Comparison of ENCODE assay signal across 11 cellular contexts in the genomic region with DNA sequence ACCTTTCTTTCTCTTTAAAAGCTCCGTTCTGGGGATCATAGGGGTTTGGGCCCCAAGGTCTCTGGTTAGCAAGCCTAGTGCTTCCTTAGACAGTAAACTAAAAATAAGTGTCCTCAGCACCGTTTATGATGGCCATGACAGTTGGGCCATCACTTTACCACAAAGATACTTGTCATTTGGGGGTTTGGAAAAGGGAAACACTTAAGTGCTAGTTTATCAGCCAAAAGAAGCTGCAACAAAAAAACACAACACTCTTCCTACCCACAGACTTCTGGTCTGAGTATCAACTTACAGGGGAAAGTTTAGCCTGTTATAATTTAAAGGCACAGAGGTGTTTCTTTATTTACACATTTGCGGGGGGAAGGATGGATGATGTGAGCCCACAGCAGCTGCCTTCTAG.
DNase-seq lines count a peak whose midpoint lies in the region; ATAC-seq, FAIRE-seq and TF ChIP-seq lines count a peak whose summit lies in the region.
"Had no signal": no experiment of that assay in that cellular context is flagged by ENCODE, and none has a peak within 500 bp of the region (broad histone marks: within the 10 kb centered on the region; RNA-seq: fewer than 3 reads in every experiment).

No MANE protein-coding gene starts in this region.

- peak overlapping the region; percentile 12 to 76 (median 37) for H3K4me3 Mint-ChIP-seq in CD8-positive, alpha-beta memory T cell
- H3K4me3 Mint-ChIP-seq in immature natural killer cell (peak overlapping the region; percentile 77 to 84 (median 79)), type B pancreatic cell (no peak overlapping the region)

- no peaks in the 10 kb centered on the region for H3F3A ChIP-seq in PC-3 (ENCODE audit: low read length, unreplicated experiment)

- no peaks in the 10 kb centered on the region for H3K9me3 ChIP-seq in CD8-positive, alpha-beta memory T cell (ENCODE audit: low read length)
- H3K9me3 ChIP-seq in PC-3 (ENCODE audit: low read length): no peaks in the 10 kb centered on the region
- H3K9me3 ChIP-seq: upper lobe of right lung had no signal

- peak; percentile 25 for ATAC-seq in HG02571 (IDR thresholded peaks at IDR 0.05; ENCODE audit: unreplicated experiment)
- ATAC-seq in PC-3: no peak
- ATAC-seq: upper lobe of right lung had no signal

- no peak for DNase-seq in CD8-positive, alpha-beta memory T cell
- DNase-seq in PC-3 (no peak), immature natural killer cell (peak; percentile 68 to 74 (median 71)), type B pancreatic cell (ENCODE audit: extremely low spot score, unreplicated experiment) (no peak), NCI-H774 (lab: John Stamatoyannopoulos, UW) (no peak), RCC 7860 (ENCODE audit: low spot score) (no peak), GM19240 (ENCODE audit: insufficient read length, low spot score) (no peak)
- DNase-seq: upper lobe of right lung, WERI-Rb-1 had no signal

- H3K27ac Mint-ChIP-seq in CD8-positive, alpha-beta memory T cell: peak overlapping the region; percentile 52 to 100 (median 92)
- H3K27ac Mint-ChIP-seq in immature natural killer cell (peak overlapping the region; percentile 95 to 100 (median 98)), type B pancreatic cell (no peak overlapping the region)

- H3K79me2 ChIP-seq in PC-3 (ENCODE audit: low read length): no peaks in the 10 kb centered on the region
- H3K79me2 ChIP-seq: parathyroid adenoma had no signal

- intact Hi-C loops in PC-3 (cut with micrococcal nuclease): no loop called here

- no peaks in the 10 kb centered on the region for H3K36me3 ChIP-seq in CD8-positive, alpha-beta memory T cell (ENCODE audit: insufficient read depth, low read length)
- H3K36me3 ChIP-seq in PC-3 (ENCODE audit: low read depth, low read length): no peaks in the 10 kb centered on the region
- H3K36me3 ChIP-seq: upper lobe of right lung, WERI-Rb-1 had no signal

- H3K4me1 ChIP-seq in CD8-positive, alpha-beta memory T cell (ENCODE audit: insufficient read depth, low read length): peaks cover 52% of the 10 kb centered on the region
- no peaks in the 10 kb centered on the region for H3K4me1 ChIP-seq in PC-3 (ENCODE audit: insufficient read depth, low read length)
- H3K4me1 ChIP-seq: parathyroid adenoma had no signal

- CTCF ChIA-PET in CD8-positive, alpha-beta memory T cell (lab: Charles Lee): interaction anchor here (1.0 to 1.2 kb wide), 3 partner anchors 8 to 48 kb away, joined by 3 read pairs; no protein-coding TSS in a partner anchor
- CTCF ChIA-PET in PC-3 (lab: Charles Lee): interaction anchor here (0.6 kb wide), 1 partner anchor 362 kb away, joined by 3 read pairs; no protein-coding TSS in a partner anchor

- no peaks in the 10 kb centered on the region for H3K9me2 ChIP-seq in PC-3 (replicated peaks; ENCODE audit: low read length)

- no TSS peak for BruUV-seq in PC-3 (replicated peaks; lab: Mats Ljungman, UMichigan)

- H3K9ac ChIP-seq in PC-3 (ENCODE audit: low read length): no peak overlapping the region
- H3K9ac ChIP-seq: parathyroid adenoma had no signal

- no peak overlapping the region for H3K4me2 ChIP-seq in PC-3 (ENCODE audit: low read length)

- 0 out of 2 replicates have a peak overlapping the region, but pooled peaks have one; percentile 10 for H2AFZ ChIP-seq in PC-3 (ENCODE audit: low read length)
- H2AFZ ChIP-seq: parathyroid adenoma had no signal

- FAIRE-seq in RCC 7860 (lab: Jason Lieb, UNC): no peak

- no peaks in the 10 kb centered on the region for H4K20me1 ChIP-seq in PC-3 (ENCODE audit: low read length)

- peak overlapping the region; percentile 16 for H3K4me3 ChIP-seq in CD8-positive, alpha-beta memory T cell (ENCODE audit: low read length)
- H3K4me3 ChIP-seq in PC-3 (ENCODE audit: low read length): no peak overlapping the region
- H3K4me3 ChIP-seq: upper lobe of right lung had no signal

- no peaks in the 10 kb centered on the region for H3K27me3 ChIP-seq in CD8-positive, alpha-beta memory T cell (ENCODE audit: insufficient read depth, low read length, poor library complexity, severe bottlenecking)
- H3K27me3 ChIP-seq in PC-3 (ENCODE audit: low read length): no peaks in the 10 kb centered on the region
- H3K27me3 ChIP-seq: upper lobe of right lung had no signal

- H3K27me3 Mint-ChIP-seq in CD8-positive, alpha-beta memory T cell: peaks cover 0 to 4% of the 10 kb centered on the region in 2 donors
- H3K27me3 Mint-ChIP-seq in immature natural killer cell (ENCODE audit: low read depth in 3 of 3) (peaks cover 0 to 11% (median 7%) of the 10 kb centered on the region in 3 donors), type B pancreatic cell (peaks cover 5% of the 10 kb centered on the region)

- H3K4me1 Mint-ChIP-seq in CD8-positive, alpha-beta memory T cell: peaks cover 52 to 74% (median 64%) of the 10 kb centered on the region in 3 donors
- H3K4me1 Mint-ChIP-seq in immature natural killer cell (peaks cover 65 to 69% of the 10 kb centered on the region in 2 donors), type B pancreatic cell (ENCODE audit: unreplicated experiment) (peaks cover 7% of the 10 kb centered on the region)

- POLR2A ChIA-PET in CD8-positive, alpha-beta memory T cell (lab: Charles Lee): interaction anchor here (0.6 kb wide), 1 partner anchor 118 kb away, joined by 3 read pairs; no protein-coding TSS in a partner anchor
- POLR2A ChIA-PET in PC-3 (lab: Charles Lee; ENCODE audit: unreplicated experiment): no interaction called here

- no peaks in the 10 kb centered on the region for H3K9me3 Mint-ChIP-seq in CD8-positive, alpha-beta memory T cell
- H3K9me3 Mint-ChIP-seq in immature natural killer cell: no peaks in the 10 kb centered on the region
- peaks cover 6% of the 10 kb centered on the region for H3K9me3 Mint-ChIP-seq in type B pancreatic cell

- TF ChIP-seq CTCF in PC-3 (conservative IDR thresholded peaks at IDR 0.05; ENCODE audit: low read depth, low read length) (no peak), type B pancreatic cell (conservative IDR thresholded peaks at IDR 0.05) (no peak)

- H3K36me3 Mint-ChIP-seq in CD8-positive, alpha-beta memory T cell: peaks cover 2 to 9% (median 2%) of the 10 kb centered on the region in 3 donors
- H3K36me3 Mint-ChIP-seq in immature natural killer cell (no peaks in the 10 kb centered on the region), type B pancreatic cell (no peaks in the 10 kb centered on the region)

- H3K27ac ChIP-seq in CD8-positive, alpha-beta memory T cell (ENCODE audit: low read depth, low read length): no peak overlapping the region
- no peak overlapping the region for H3K27ac ChIP-seq in PC-3 (ENCODE audit: low read length)
- H3K27ac ChIP-seq: parathyroid adenoma, upper lobe of right lung, WERI-Rb-1 had no signal

Comparison
In these comparisons a context has a peak if more than half of its experiments do, and no peak if none do; other contexts are left out.
1. DNase-seq: peak in immature natural killer cell (3 of 3); none in CD8-positive, alpha-beta memory T cell (0 of 5), PC-3 (single experiment), type B pancreatic cell (single experiment), NCI-H774 (single experiment), RCC 7860 (single experiment) and GM19240 (single experiment).